Comparison of ENCODE assay signal across 8 cellular contexts in the genomic region with DNA sequence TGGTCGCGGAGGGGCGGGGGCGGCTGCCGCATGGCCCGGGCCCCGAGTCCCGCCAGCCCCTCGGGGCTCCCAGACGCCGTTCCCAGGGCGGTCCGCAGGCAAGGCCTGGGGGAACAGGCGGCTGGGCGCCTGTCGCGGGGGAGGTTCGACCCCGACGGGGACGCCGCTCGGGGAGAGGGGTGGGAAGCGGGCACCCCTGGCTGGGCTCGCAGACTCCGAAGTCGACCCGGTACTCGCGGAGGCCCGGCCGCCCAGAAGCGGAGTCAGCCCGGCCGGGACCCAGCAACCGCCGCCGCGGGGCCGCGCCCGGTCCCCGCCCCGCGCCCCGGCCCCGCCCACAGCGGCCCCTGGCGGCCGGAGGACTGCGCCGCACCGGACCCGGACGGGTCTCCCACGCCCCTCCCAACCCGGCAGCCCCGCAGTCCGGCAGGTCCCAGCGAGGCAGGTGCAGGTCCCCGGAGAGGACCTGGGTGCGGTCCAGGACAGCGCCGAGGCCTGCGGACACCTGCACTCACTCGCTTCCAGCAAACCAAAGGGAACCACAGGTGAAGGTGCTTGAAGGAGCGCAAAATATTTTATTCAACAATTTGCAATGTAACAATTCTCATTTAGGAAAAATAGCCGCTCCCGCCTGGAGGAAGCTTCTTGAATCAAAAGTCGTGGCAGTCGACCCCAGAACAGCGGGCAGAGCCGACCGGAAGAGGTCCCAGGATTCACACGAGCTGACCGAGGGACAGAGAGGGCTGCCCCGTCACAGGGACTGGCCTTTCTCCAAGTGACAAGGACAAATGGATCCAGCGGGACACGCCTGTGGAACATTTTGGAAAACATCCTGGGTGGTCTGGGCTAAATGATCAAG. TPM values are rescaled to one million over a fixed set of nuclear protein-coding genes. Genes with fewer than 3 reads are reported as not detected.
DNase-seq lines count a peak whose midpoint lies in the region; ATAC-seq and TF ChIP-seq lines count a peak whose summit lies in the region.

A gene with protein sequence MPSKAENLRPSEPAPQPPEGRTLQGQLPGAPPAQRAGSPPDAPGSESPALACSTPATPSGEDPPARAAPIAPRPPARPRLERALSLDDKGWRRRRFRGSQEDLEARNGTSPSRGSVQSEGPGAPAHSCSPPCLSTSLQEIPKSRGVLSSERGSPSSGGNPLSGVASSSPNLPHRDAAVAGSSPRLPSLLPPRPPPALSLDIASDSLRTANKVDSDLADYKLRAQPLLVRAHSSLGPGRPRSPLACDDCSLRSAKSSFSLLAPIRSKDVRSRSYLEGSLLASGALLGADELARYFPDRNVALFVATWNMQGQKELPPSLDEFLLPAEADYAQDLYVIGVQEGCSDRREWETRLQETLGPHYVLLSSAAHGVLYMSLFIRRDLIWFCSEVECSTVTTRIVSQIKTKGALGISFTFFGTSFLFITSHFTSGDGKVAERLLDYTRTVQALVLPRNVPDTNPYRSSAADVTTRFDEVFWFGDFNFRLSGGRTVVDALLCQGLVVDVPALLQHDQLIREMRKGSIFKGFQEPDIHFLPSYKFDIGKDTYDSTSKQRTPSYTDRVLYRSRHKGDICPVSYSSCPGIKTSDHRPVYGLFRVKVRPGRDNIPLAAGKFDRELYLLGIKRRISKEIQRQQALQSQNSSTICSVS (minus strand): TSS at position 296 of the 859 bp plus-strand sequence. CDS start 426 bp downstream, outside the sequence.

- DNase-seq in BE2C: peak; percentile 83
- DNase-seq in activated T-cell treated with anti-CD3 and anti-CD28 coated beads, Interleukin-2, amount 50 U/mL, for 72 hours: peak; percentile 87 to 95
- DNase-seq in fibroblast of gingiva (ENCODE audit: low read depth): peak; percentile 75
- peak; percentile 91 for DNase-seq in natural killer cell
- DNase-seq in stimulated activated naive CD4-positive, alpha-beta T cell (lab: John Stamatoyannopoulos, UW): peak; percentile 57 to 88 (median 78)

- ATAC-seq in GM19025 (IDR thresholded peaks at IDR 0.05; ENCODE audit: low read depth, unreplicated experiment) (peak; percentile 58), HG03432 (IDR thresholded peaks at IDR 0.05; ENCODE audit: unreplicated experiment) (peak; percentile 64), natural killer cell (peak; percentile 90 to 93 (median 91))
- peak; percentile 84 to 86 for ATAC-seq in activated T-cell treated with anti-CD3 and anti-CD28 coated beads, Interleukin-2, amount 50 U/mL, for 72 hours (replicated peaks in 1 of 2)

- H3K4me2 ChIP-seq in OCI-LY3 (ENCODE audit: low read length): peak within 1 kb of the TSS; percentile 87

- H3K27me3 ChIP-seq in BE2C (no peaks in the 10 kb centered on the region), OCI-LY3 (ENCODE audit: low read depth, low read length) (no peaks in the 10 kb centered on the region)

- peaks cover 36% of the 10 kb centered on the region for H3K36me3 ChIP-seq in BE2C
- H3K36me3 ChIP-seq in OCI-LY3 (replicated peaks; ENCODE audit: low read depth, low read length): peaks cover 20% of the 10 kb centered on the region

- H3K27ac ChIP-seq in OCI-LY3 (ENCODE audit: low read length): peak within 1 kb of the TSS; percentile 34

- no peaks in the 10 kb centered on the region; the same call in 1 of the 2 replicates for H3K4me1 ChIP-seq in BE2C
- H3K4me1 ChIP-seq in OCI-LY3 (ENCODE audit: low read length): peaks cover 14% of the 10 kb centered on the region

- H2AFZ ChIP-seq in OCI-LY3 (ENCODE audit: low read depth, low read length): no peak within 1 kb of the TSS

- peaks cover 21% of the 10 kb centered on the region for H3K4me1 Mint-ChIP-seq in activated T-cell treated with anti-CD3 and anti-CD28 coated beads, Interleukin-2, amount 50 U/mL, for 72 hours (ENCODE audit: low read depth)
- peaks cover 14 to 30% of the 10 kb centered on the region in 2 donors for H3K4me1 Mint-ChIP-seq in natural killer cell

- H3K9me3 Mint-ChIP-seq in activated T-cell treated with anti-CD3 and anti-CD28 coated beads, Interleukin-2, amount 50 U/mL, for 72 hours: no peaks in the 10 kb centered on the region
- no peaks in the 10 kb centered on the region for H3K9me3 Mint-ChIP-seq in natural killer cell

- intact Hi-C loops in natural killer cell (cut with micrococcal nuclease): no loop called here

- no peak within 1 kb of the TSS for H3K27ac Mint-ChIP-seq in activated T-cell treated with anti-CD3 and anti-CD28 coated beads, Interleukin-2, amount 50 U/mL, for 72 hours
- peak within 1 kb of the TSS; percentile 35 to 46 for H3K27ac Mint-ChIP-seq in natural killer cell

- peaks cover 27% of the 10 kb centered on the region for H4K20me1 ChIP-seq in OCI-LY3 (ENCODE audit: insufficient read depth, low read length)

- peaks cover 5 to 16% of the 10 kb centered on the region in 2 donors for H3K36me3 Mint-ChIP-seq in activated T-cell treated with anti-CD3 and anti-CD28 coated beads, Interleukin-2, amount 50 U/mL, for 72 hours (ENCODE audit: insufficient read depth in 2 of 2)
- peaks cover 7% of the 10 kb centered on the region for H3K36me3 Mint-ChIP-seq in natural killer cell

- H3K9ac ChIP-seq in OCI-LY3 (ENCODE audit: low read length): peak within 1 kb of the TSS; percentile 84

- peak within 1 kb of the TSS; percentile 79 to 89 for H3K4me3 Mint-ChIP-seq in activated T-cell treated with anti-CD3 and anti-CD28 coated beads, Interleukin-2, amount 50 U/mL, for 72 hours
- H3K4me3 Mint-ChIP-seq in natural killer cell: peak within 1 kb of the TSS; percentile 71

- no peaks in the 10 kb centered on the region for H3K27me3 Mint-ChIP-seq in activated T-cell treated with anti-CD3 and anti-CD28 coated beads, Interleukin-2, amount 50 U/mL, for 72 hours (ENCODE audit: low read depth)
- H3K27me3 Mint-ChIP-seq in natural killer cell (ENCODE audit: low read depth in 2 of 2): no peaks in the 10 kb centered on the region

- H3K4me3 ChIP-seq in BE2C (ENCODE audit: low read depth, low read length) (peak within 1 kb of the TSS; percentile 79), OCI-LY3 (ENCODE audit: low read length) (peak within 1 kb of the TSS; percentile 90)

- H3K79me2 ChIP-seq in OCI-LY3 (ENCODE audit: low read length): peaks cover 45% of the 10 kb centered on the region

- H3K9me3 ChIP-seq in BE2C: no peaks in the 10 kb centered on the region
- no peaks in the 10 kb centered on the region for H3K9me3 ChIP-seq in OCI-LY3 (ENCODE audit: insufficient read depth, low read length)

- TF ChIP-seq CTCF in BE2C (IDR thresholded peaks at IDR 0.05; ENCODE audit: low read depth, low read length) (peak; percentile 41), OCI-LY3 (IDR thresholded peaks at IDR 0.05; ENCODE audit: low read depth, low read length) (peak; percentile 45), natural killer cell (IDR thresholded peaks at IDR 0.05) (peak; percentile 66)

RNA-seq across cellular contexts. Expression of the gene that starts here (rescaled TPM):
- 27.6 TPM for polyA plus RNA-seq in BE2C (2012; ENCODE audit: insufficient read depth, insufficient read length, low read depth)
- total RNA-seq in activated T-cell treated with anti-CD3 and anti-CD28 coated beads, Interleukin-2, amount 50 U/mL, for 72 hours: 10 to 100 TPM; 17.2 to 20.1 TPM
- total RNA-seq in natural killer cell: 10 to 100 TPM; 12.1 to 15.7 (median 14.4) TPM

Comparison
In these comparisons a context has a peak if more than half of its experiments do, and no peak if none do; other contexts are left out.
1. Peak in every context shown above with its lines: DNase-seq, ATAC-seq, H3K4me3 ChIP-seq and H3K27ac ChIP-seq.